In the genomic region with DNA sequence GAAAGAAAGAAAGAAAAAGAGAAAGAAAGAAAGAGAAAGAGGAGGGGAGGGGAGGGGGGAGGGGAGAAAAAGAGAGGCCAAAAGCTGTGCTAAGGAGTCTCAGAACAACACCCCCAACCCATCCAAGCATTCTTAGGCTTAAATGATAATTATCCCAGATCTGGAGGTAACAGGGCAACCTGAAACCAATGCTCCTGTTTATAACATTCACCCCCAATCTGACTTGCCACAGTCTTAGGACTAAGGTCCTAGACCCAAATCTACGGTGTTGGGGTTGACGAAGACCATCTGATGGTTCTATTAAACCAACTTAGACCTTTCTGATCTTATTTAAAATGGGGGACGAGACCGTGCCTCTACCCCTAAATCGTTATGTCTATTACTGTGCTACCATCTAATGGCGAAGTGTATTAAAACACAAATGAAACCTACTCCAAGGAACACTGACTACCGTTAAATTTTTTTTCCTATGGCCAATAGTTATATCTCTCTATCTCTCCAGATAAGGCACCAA, we compare ENCODE assay signal across 8 cellular contexts.
DNase-seq lines count a peak whose midpoint lies in the region; ATAC-seq and TF ChIP-seq lines count a peak whose summit lies in the region.

No MANE protein-coding gene starts in this region.

- DNase-seq in DMS53 (lab: John Stamatoyannopoulos, UW): peak; percentile 82
- DNase-seq in LoVo (ENCODE audit: low spot score): peak; percentile 85
- peak; percentile 43 for DNase-seq in SKM-1 treated with dmso at 0.1 percent for 144 hours (lab: John Stamatoyannopoulos, UW; ENCODE audit: unreplicated experiment)
- DNase-seq in putamen (ENCODE audit: low spot score): peak; percentile 61

- no peaks in the 10 kb centered on the region for H3K27me3 ChIP-seq in gastroesophageal sphincter

- WGBS in gastroesophageal sphincter (ENCODE audit: low coverage in 1 of 2), 2 donors: 0 to 1% methylated on average over 5 to 7 of the region's 7 CpGs

- no peaks in the 10 kb centered on the region for H3K9me3 ChIP-seq in gastroesophageal sphincter

- TF ChIP-seq POLR2A in gastroesophageal sphincter (IDR thresholded peaks at IDR 0.05): no peak

- H3K27ac ChIP-seq in gastroesophageal sphincter: no peak overlapping the region

- H3K4me3 ChIP-seq in gastroesophageal sphincter: peak overlapping the region; percentile 35 to 40

- ATAC-seq in gastroesophageal sphincter (no peak), GM18520 (IDR thresholded peaks at IDR 0.05; ENCODE audit: unreplicated experiment) (no peak), GM19035 (IDR thresholded peaks at IDR 0.05; ENCODE audit: unreplicated experiment) (no peak), GM21528 (IDR thresholded peaks at IDR 0.05; ENCODE audit: low FRiP score, unreplicated experiment) (no peak)

- H3K4me1 ChIP-seq in gastroesophageal sphincter: peaks cover 0 to 18% (median 0%) of the 10 kb centered on the region in 3 donors

- TF ChIP-seq EP300 in gastroesophageal sphincter (IDR thresholded peaks at IDR 0.05): no peak

- TF ChIP-seq CTCF in gastroesophageal sphincter (IDR thresholded peaks at IDR 0.05): peak in 3 of 4 experiments; percentile 46 to 60 (median 55)

- H3K36me3 ChIP-seq in gastroesophageal sphincter: no peaks in the 10 kb centered on the region
